ENCODE assay signal across 7 cellular contexts in the genomic region with DNA sequence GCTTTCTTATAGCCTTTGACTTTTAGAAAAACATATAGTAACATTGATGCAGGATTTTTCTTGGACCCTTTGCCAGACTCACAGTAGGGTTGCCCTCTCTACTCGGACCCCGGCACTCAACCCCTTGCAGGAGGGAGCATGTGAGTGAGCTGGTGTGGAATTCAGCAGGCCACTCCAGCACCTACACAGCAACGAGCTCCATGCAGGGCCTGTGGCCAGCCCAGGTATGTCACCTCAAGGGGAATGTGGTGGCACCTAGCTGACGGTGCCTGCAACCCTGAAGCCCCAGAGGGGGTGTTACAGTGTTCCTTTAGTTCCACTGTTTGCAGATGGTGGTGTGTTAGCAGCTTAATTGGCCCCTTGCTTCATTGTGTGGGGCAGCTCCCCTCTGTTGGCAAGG.
"Had no signal": no experiment of that assay in that cellular context is flagged by ENCODE, and none has a peak within 500 bp of the region (broad histone marks: within the 10 kb centered on the region; RNA-seq: fewer than 3 reads in every experiment).

No MANE protein-coding gene starts in this region.

- ATAC-seq: HepG2, K562 had no signal

- FAIRE-seq: HepG2, HTR-8/SVneo, K562 had no signal

- H3K4me3 ChIP-seq: K562 had no signal

- DNase-seq: IMR-90, KBM-7, KG1 had no signal

- H3K27ac ChIP-seq: HL-60 had no signal
